In genomic region chr2:236562434-236562833, GRCh38 we compare ENCODE assay signal across 12 cellular contexts. TPM values are rescaled to one million over a fixed set of nuclear protein-coding genes. Genes with fewer than 3 reads are reported as not detected.
A peak's percentile ranks its signal among the peaks of the same experiment; 100 is the strongest.
DNase-seq lines count a peak whose midpoint lies in the region; ATAC-seq, FAIRE-seq and TF ChIP-seq lines count a peak whose summit lies in the region.
"Had no signal": no experiment of that assay in that cellular context is flagged by ENCODE, and none has a peak within 500 bp of the region (broad histone marks: within the 10 kb centered on the region; RNA-seq: fewer than 3 reads in every experiment).

No MANE protein-coding gene starts in this region.

- H3K4me3 ChIP-seq in A549 (no peak overlapping the region), HFF-Myc (replicated peaks; ENCODE audit: low read depth, low read length) (no peak overlapping the region), lower lobe of right lung (no peak overlapping the region)

- peaks cover 15% of the 10 kb centered on the region for H3K27me3 Mint-ChIP-seq in MCF 10A (ENCODE audit: insufficient read depth, unreplicated experiment)
- H3K27me3 Mint-ChIP-seq in activated CD4-positive, alpha-beta memory T cell treated with anti-CD3 and anti-CD28 coated beads, Interleukin-2, amount 10 ng/mL, durations not matched to agents 7 days and 5 days: peaks cover 31% of the 10 kb centered on the region
- H3K27me3 Mint-ChIP-seq: stimulated activated naive CD8-positive, alpha-beta T cell treated with anti-CD3 and anti-CD28 coated beads, Interleukin-15, Interleukin-2, amounts not matched to agents 100 ng/mL and 50 ng/mL, for 24 hours had no signal

- intact Hi-C loops in MCF 10A (cut with micrococcal nuclease) (no loop called here), lower lobe of right lung (cut with DNase I) (no loop called here)

- FAIRE-seq in A549 (lab: Jason Lieb, UNC): no peak

- CTCF ChIA-PET in A549 (lab: Yijun Ruan, JAX): interaction anchor here (0.7 kb wide), 1 partner anchor 466 kb away, joined by 3 read pairs; no protein-coding TSS in a partner anchor
- CTCF ChIA-PET in MCF 10A (lab: Yijun Ruan, JAX): interaction anchor here (0.7 kb wide), 1 partner anchor 195 kb away, joined by 4 read pairs; no protein-coding TSS in a partner anchor
- CTCF ChIA-PET in activated CD4-positive, alpha-beta memory T cell treated with anti-CD3 and anti-CD28 coated beads, Interleukin-2, amount 10 ng/mL, durations not matched to agents 7 days and 5 days (lab: Charles Lee): no interaction called here

- H3K27ac ChIP-seq in A549 (no peak overlapping the region), lower lobe of right lung (no peak overlapping the region)

- WGBS in A549 (ENCODE audit: missing lambda C conversion rate): 19% methylated on average over 5 of the region's 5 CpGs

- peaks cover 5% of the 10 kb centered on the region; the same call in 2 of the 3 replicates for H3K4me1 ChIP-seq in A549
- H3K4me1 ChIP-seq in lower lobe of right lung: peaks cover 5% of the 10 kb centered on the region

- no TSS peak for BruUV-seq in MCF 10A (replicated peaks; lab: Mats Ljungman, UMichigan)

- POLR2A ChIA-PET in A549 (lab: Yijun Ruan, JAX): no interaction called here
- POLR2A ChIA-PET in MCF 10A (lab: Yijun Ruan, JAX): no interaction called here
- POLR2A ChIA-PET in activated CD4-positive, alpha-beta memory T cell treated with anti-CD3 and anti-CD28 coated beads, Interleukin-2, amount 10 ng/mL, durations not matched to agents 7 days and 5 days (lab: Charles Lee): no interaction called here

- peaks cover 5% of the 10 kb centered on the region for H3K36me3 Mint-ChIP-seq in MCF 10A (ENCODE audit: insufficient read depth, unreplicated experiment)
- H3K36me3 Mint-ChIP-seq in activated CD4-positive, alpha-beta memory T cell treated with anti-CD3 and anti-CD28 coated beads, Interleukin-2, amount 10 ng/mL, durations not matched to agents 7 days and 5 days (ENCODE audit: low read depth): peaks cover 8% of the 10 kb centered on the region

- no peak for TF ChIP-seq POLR2A in A549 (IDR thresholded peaks at IDR 0.05; ENCODE audit: low read length)

- H3K27ac Mint-ChIP-seq in MCF 10A (ENCODE audit: low read depth, unreplicated experiment): no peak overlapping the region
- H3K27ac Mint-ChIP-seq in activated CD4-positive, alpha-beta memory T cell treated with anti-CD3 and anti-CD28 coated beads, Interleukin-2, amount 10 ng/mL, durations not matched to agents 7 days and 5 days: no peak overlapping the region
- H3K27ac Mint-ChIP-seq: stimulated activated naive CD8-positive, alpha-beta T cell treated with anti-CD3 and anti-CD28 coated beads, Interleukin-15, Interleukin-2, amounts not matched to agents 100 ng/mL and 50 ng/mL, for 24 hours had no signal

- TF ChIP-seq EP300 in A549 (IDR thresholded peaks at IDR 0.05): no peak

- DNase-seq in A549 (ENCODE audit: low read depth in 1 of 2, low spot score in 1 of 2) (peak; percentile 26 to 50), HFF-Myc (ENCODE audit: extremely low read depth, low read depth) (no peak), MCF 10A (ENCODE audit: unreplicated experiment) (peak; percentile 41), lower lobe of right lung (no peak), SHP77 treated with DMSO at 0.1 percent for 48 hours (lab: John Stamatoyannopoulos, UW) (no peak)
- no peak for DNase-seq in activated CD4-positive, alpha-beta memory T cell treated with anti-CD3 and anti-CD28 coated beads, Interleukin-2, amount 10 ng/mL, durations not matched to agents 7 days and 5 days
- DNase-seq: effector memory CD4-positive, alpha-beta T cell; NCI-H526; posterior cingulate gyrus had no signal

- no peak overlapping the region for H3K4me3 Mint-ChIP-seq in MCF 10A (ENCODE audit: unreplicated experiment)
- H3K4me3 Mint-ChIP-seq in activated CD4-positive, alpha-beta memory T cell treated with anti-CD3 and anti-CD28 coated beads, Interleukin-2, amount 10 ng/mL, durations not matched to agents 7 days and 5 days: no peak overlapping the region
- H3K4me3 Mint-ChIP-seq: stimulated activated naive CD8-positive, alpha-beta T cell treated with anti-CD3 and anti-CD28 coated beads, Interleukin-15, Interleukin-2, amounts not matched to agents 100 ng/mL and 50 ng/mL, for 24 hours had no signal

- no peak overlapping the region for H3K4me2 ChIP-seq in A549

- no peaks in the 10 kb centered on the region for H3K9me3 Mint-ChIP-seq in MCF 10A (ENCODE audit: unreplicated experiment)
- no peaks in the 10 kb centered on the region for H3K9me3 Mint-ChIP-seq in activated CD4-positive, alpha-beta memory T cell treated with anti-CD3 and anti-CD28 coated beads, Interleukin-2, amount 10 ng/mL, durations not matched to agents 7 days and 5 days
- H3K9me3 Mint-ChIP-seq: stimulated activated naive CD8-positive, alpha-beta T cell treated with anti-CD3 and anti-CD28 coated beads, Interleukin-15, Interleukin-2, amounts not matched to agents 100 ng/mL and 50 ng/mL, for 24 hours had no signal

- no peaks in the 10 kb centered on the region for H3K4me1 Mint-ChIP-seq in MCF 10A (ENCODE audit: insufficient read depth, unreplicated experiment)
- H3K4me1 Mint-ChIP-seq in activated CD4-positive, alpha-beta memory T cell treated with anti-CD3 and anti-CD28 coated beads, Interleukin-2, amount 10 ng/mL, durations not matched to agents 7 days and 5 days: peaks cover 12% of the 10 kb centered on the region

- TF ChIP-seq CTCF in A549 (IDR thresholded peaks at IDR 0.05) (peak; percentile 44; the same call in 2 of the 3 replicates), HFF-Myc (IDR thresholded peaks at IDR 0.05; ENCODE audit: low read depth, low read length, missing control alignments) (peak; percentile 57), MCF 10A (IDR thresholded peaks at IDR 0.05; ENCODE audit: unreplicated experiment) (peak; percentile 49), lower lobe of right lung (IDR thresholded peaks at IDR 0.05) (peak; percentile 54)

- peak; percentile 20 to 55; a peak in 2 of 5 replicates for TF ChIP-seq RAD21 in A549 (conservative IDR thresholded peaks at IDR 0.05 in 1 of 2, IDR thresholded peaks at IDR 0.05 in 1 of 2)

- ATAC-seq in A549 (peak; percentile 56 to 75; a peak in 3 of 6 replicates), lower lobe of right lung (no peak), GM21528 (IDR thresholded peaks at IDR 0.05; ENCODE audit: low FRiP score, unreplicated experiment) (no peak), GM18907 (IDR thresholded peaks at IDR 0.05; ENCODE audit: unreplicated experiment) (no peak)

- no peaks in the 10 kb centered on the region for H3K36me3 ChIP-seq in lower lobe of right lung

- H3K27me3 ChIP-seq in lower lobe of right lung (ENCODE audit: low read depth): peaks cover 3% of the 10 kb centered on the region

- H3K9me3 ChIP-seq in A549 (no peaks in the 10 kb centered on the region), lower lobe of right lung (no peaks in the 10 kb centered on the region)

TF ChIP-seq in A549, 52 proteins besides CTCF, POLR2A, EP300 and RAD21:
- no peak for TF ChIP-seq MYC (IDR thresholded peaks at IDR 0.05; ENCODE audit: borderline replicate concordance, low read length)
- TF ChIP-seq MAFK (IDR thresholded peaks at IDR 0.05; ENCODE audit: partially characterized antibody): peak; percentile 55

RNA-seq across cellular contexts. Expression of gene ACKR3, which starts 7.2 kb away (rescaled TPM):
- 21.3 and 25.0 TPM in 2 replicates for polyA plus RNA-seq in A549 (2011; rRNA removed)
- polyA plus RNA-seq in A549 (2012; cell fraction: cytosol; rRNA removed): 82.3 and 102 TPM in 2 replicates
- polyA plus RNA-seq in A549 (2012; cell fraction: nucleus; rRNA removed): 167 and 249 TPM in 2 replicates
- 25.4 to 34.9 TPM (median 33.2 TPM) in 3 replicates for polyA plus RNA-seq in A549 (2017; fragmentation: RNase III; extraction: RNeasy Plus Mini Kit Qiagen cat#74134 plus additional on column Dnase treatment)
- polyA minus RNA-seq in A549 (2011; rRNA and poly(A)+ RNA removed): 32.5 and 45.3 TPM in 2 replicates
- total RNA-seq in MCF 10A (2022): 0.29 and 0.61 TPM in 2 replicates
- 12.6 TPM for total RNA-seq in lower lobe of right lung
- total RNA-seq in activated CD4-positive, alpha-beta memory T cell treated with anti-CD3 and anti-CD28 coated beads, Interleukin-2, amount 10 ng/mL, durations not matched to agents 7 days and 5 days: 1 to 10 TPM; 2.5 to 2.7 TPM

Comparison
In these comparisons a context has a peak if more than half of its experiments do, and no peak if none do; other contexts are left out.
1. ATAC-seq: peak in A549 (2 of 2); none in lower lobe of right lung (0 of 2), GM21528 (single experiment) and GM18907 (single experiment).
2. DNase-seq: peak in A549 (2 of 2) and MCF 10A (single experiment); none in HFF-Myc (single experiment), lower lobe of right lung (single experiment), activated CD4-positive, alpha-beta memory T cell treated with anti-CD3 and anti-CD28 coated beads, Interleukin-2, amount 10 ng/mL, durations not matched to agents 7 days and 5 days (single experiment) and SHP77 treated with DMSO at 0.1 percent for 48 hours (single experiment).
3. Peak in every context shown above with its lines, with median percentiles within 50 percentile points of each other: CTCF ChIP-seq.